8 cellular contexts compared by ENCODE assay signal in genomic region chr1:178031856-178032320, GRCh38.
DNase-seq lines count a peak whose midpoint lies in the region; ATAC-seq and TF ChIP-seq lines count a peak whose summit lies in the region.

No MANE protein-coding gene starts in this region.

- H3K36me3 Mint-ChIP-seq in GM23338 (ENCODE audit: low read depth), result no peaks in the 10 kb centered on the region

- H3K4me3 Mint-ChIP-seq in GM23338, result no peak overlapping the region

- no peaks in the 10 kb centered on the region for H3K27me3 Mint-ChIP-seq in GM23338 (ENCODE audit: insufficient read depth, low read depth, poor library complexity)

- no TSS peak for BruUV-seq in PC-9 (replicated peaks; lab: Mats Ljungman, UMichigan)

- POLR2A ChIA-PET in PC-9 (lab: Charles Lee; ENCODE audit: unreplicated experiment), result interaction anchor here (0.6 to 0.7 kb wide), 3 partner anchors 96 to 312 kb away, joined by 3 to 7 read pairs (median 4); no protein-coding TSS in a partner anchor

- H2AFZ ChIP-seq in GM23338 (no peak overlapping the region), PC-9 (no peak overlapping the region)

- H3K4me3 ChIP-seq in GM23338 (no peak overlapping the region), PC-9 (no peak overlapping the region), choroid plexus epithelial cell (ENCODE audit: low read depth, low read length) (no peak overlapping the region)
- H3K4me3 ChIP-seq in Jurkat, Clone E6-1 (ENCODE audit: low read length), result no peak overlapping the region

- H3K79me2 ChIP-seq in GM23338 (replicated peaks; ENCODE audit: insufficient read depth), result no peaks in the 10 kb centered on the region
- no peaks in the 10 kb centered on the region for H3K79me2 ChIP-seq in PC-9 (ENCODE audit: low read depth)

- H3K4me2 ChIP-seq in GM23338 (no peak overlapping the region), PC-9 (peak overlapping the region; percentile 40)

- ATAC-seq in GM23338 (peak; percentile 98), left lobe of liver (peak; percentile 91)
- ATAC-seq in stimulated activated naive CD8-positive, alpha-beta T cell treated with anti-CD3 and anti-CD28 coated beads, Interleukin-15, Interleukin-2, amounts not matched to agents 100 U/mL and 50 U/mL, for 24 hours, result no peak

- DNase-seq in activated T-cell treated with anti-CD3 and anti-CD28 coated beads, Interleukin-2, amount 50 U/mL, for 48 hours, result peak; percentile 22 to 32
- no peak for DNase-seq in activated T-cell treated with anti-CD3 and anti-CD28 coated beads for 4 hours
- DNase-seq in GM23338 (ENCODE audit: low spot score), result peak; percentile 92
- peak; percentile 37 for DNase-seq in Jurkat, Clone E6-1 (ENCODE audit: low read depth, low spot score)
- peak; percentile 86 to 87 for DNase-seq in PC-9
- DNase-seq in choroid plexus epithelial cell (ENCODE audit: low read depth), result peak; percentile 97
- DNase-seq in left lobe of liver (ENCODE audit: low spot score), result peak; percentile 94
- peak; percentile 45 for DNase-seq in stimulated activated naive CD8-positive, alpha-beta T cell treated with anti-CD3 and anti-CD28 coated beads, Interleukin-15, Interleukin-2, amounts not matched to agents 100 U/mL and 50 U/mL, for 24 hours

- H3K9me2 ChIP-seq in GM23338 (ENCODE audit: insufficient read depth), result no peaks in the 10 kb centered on the region
- no peaks in the 10 kb centered on the region for H3K9me2 ChIP-seq in PC-9 (ENCODE audit: insufficient read depth)

- TF ChIP-seq CTCF in GM23338 (conservative IDR thresholded peaks at IDR 0.05; ENCODE audit: low read depth in 2 of 2) (peak; percentile 88 to 99), PC-9 (conservative IDR thresholded peaks at IDR 0.05) (peak; percentile 91), choroid plexus epithelial cell (conservative IDR thresholded peaks at IDR 0.05; ENCODE audit: low read depth, low read length) (peak; percentile 94)

- H3F3A ChIP-seq in GM23338 (replicated peaks; ENCODE audit: low read depth) (peaks cover 3% of the 10 kb centered on the region), PC-9 (ENCODE audit: insufficient read depth, low read depth) (peaks cover 16% of the 10 kb centered on the region)

- intact Hi-C loops in PC-9 (cut with micrococcal nuclease; ENCODE audit: unreplicated experiment), result loop anchor here (1.0 to 10.0 kb wide), 5 partner anchors 23 to 503 kb away; no protein-coding TSS in a partner anchor

- H3K27ac Mint-ChIP-seq in GM23338, result no peak overlapping the region

- H3K27me3 ChIP-seq in GM23338 (ENCODE audit: insufficient read depth) (no peaks in the 10 kb centered on the region), PC-9 (ENCODE audit: insufficient read depth, low read depth) (no peaks in the 10 kb centered on the region)

- H3K27ac ChIP-seq in GM23338 (ENCODE audit: low read depth) (no peak overlapping the region), PC-9 (peak overlapping the region; percentile 46)

- CTCF ChIA-PET in PC-9 (lab: Charles Lee), result interaction anchor here (0.6 to 1.2 kb wide), 17 partner anchors 11 to 505 kb away, joined by 3 to 12 read pairs (median 4); no protein-coding TSS in a partner anchor

- H3K4me1 Mint-ChIP-seq in GM23338, result peaks cover 12% of the 10 kb centered on the region; the same call in 2 of the 3 replicates

- H3K36me3 ChIP-seq in GM23338 (ENCODE audit: insufficient read depth), result no peaks in the 10 kb centered on the region
- H3K36me3 ChIP-seq in PC-9 (ENCODE audit: low read depth), result no peaks in the 10 kb centered on the region

- peaks cover 14% of the 10 kb centered on the region for H3K4me1 ChIP-seq in GM23338 (ENCODE audit: insufficient read depth)
- H3K4me1 ChIP-seq in PC-9 (replicated peaks; ENCODE audit: insufficient read depth), result peaks cover 20% of the 10 kb centered on the region

- H3K9me3 Mint-ChIP-seq in GM23338, result peaks cover 9% of the 10 kb centered on the region; the same call in 1 of the 3 replicates

- no peaks in the 10 kb centered on the region for H3K9me3 ChIP-seq in PC-9 (ENCODE audit: insufficient read depth, low read depth)

- H4K20me1 ChIP-seq in GM23338 (replicated peaks; ENCODE audit: insufficient read depth), result no peaks in the 10 kb centered on the region
- H4K20me1 ChIP-seq in PC-9 (ENCODE audit: insufficient read depth), result no peaks in the 10 kb centered on the region

TF ChIP-seq in GM23338, 12 proteins besides CTCF, POLR2A, EP300 and RAD21:
- TF ChIP-seq REST (IDR thresholded peaks at IDR 0.05; ENCODE audit: unreplicated experiment) (no peak), NANOG (IDR thresholded peaks at IDR 0.05; ENCODE audit: borderline replicate concordance) (no peak), JUNB (IDR thresholded peaks at IDR 0.05; ENCODE audit: unreplicated experiment) (no peak)
